In genomic region chr20:33730946-33731692, GRCh38 we compare ENCODE assay signal across 8 cellular contexts. TPM values are rescaled to one million over a fixed set of nuclear protein-coding genes. Genes with fewer than 3 reads are reported as not detected.
DNase-seq lines count a peak whose midpoint lies in the region; ATAC-seq and TF ChIP-seq lines count a peak whose summit lies in the region.

No MANE protein-coding gene starts in this region.

- TF ChIP-seq CTCF in SK-N-SH (IDR thresholded peaks at IDR 0.05) (no peak), astrocyte of the cerebellum (IDR thresholded peaks at IDR 0.05; ENCODE audit: low read depth, low read length, missing control alignments) (no peak), left lung (IDR thresholded peaks at IDR 0.05) (no peak), testis (IDR thresholded peaks at IDR 0.05) (no peak)

- H3K9me3 ChIP-seq in SK-N-SH: peaks cover under 1% of the 10 kb centered on the region; the same call in 1 of the 2 replicates
- peaks cover 0 to 3% of the 10 kb centered on the region in 2 donors for H3K9me3 ChIP-seq in left lung
- no peaks in the 10 kb centered on the region for H3K9me3 ChIP-seq in testis

- H3K9me2 ChIP-seq in SK-N-SH: no peaks in the 10 kb centered on the region

- POLR2A ChIA-PET in SK-N-SH (lab: Yijun Ruan, JAX): interaction anchor here (1.1 kb wide), 1 partner anchor 46 kb away, joined by 3 read pairs; no protein-coding TSS in a partner anchor

- intact Hi-C loops in left lung (cut with DNase I): no loop called here
- intact Hi-C loops in testis (cut with DNase I; ENCODE audit: low total_unique reads): loop anchor here (5.0 kb wide), 1 partner anchor 64 kb away; the partner anchor contains the start of gene ACTL10

- H3K4me3 ChIP-seq in SK-N-SH (ENCODE audit: low read depth in 2 of 2, low read length in 1 of 2) (peak overlapping the region; percentile 46 to 64), astrocyte of the cerebellum (ENCODE audit: low read depth, low read length) (peak overlapping the region; percentile 48), left lung (peak overlapping the region; percentile 43 to 58), testis (peak overlapping the region; percentile 54 to 65)

- no peaks in the 10 kb centered on the region for H3K79me2 ChIP-seq in SK-N-SH (ENCODE audit: insufficient read depth)

- H4K20me1 ChIP-seq in SK-N-SH (ENCODE audit: insufficient read depth): no peaks in the 10 kb centered on the region

- WGBS in SK-N-SH (ENCODE audit: low lambda C conversion rate): 81% methylated on average over 18 of the region's 18 CpGs
- WGBS in testis, 2 donors: 38 to 61% methylated on average over 18 of the region's 18 CpGs

- TF ChIP-seq EP300 in SK-N-SH (IDR thresholded peaks at IDR 0.05; ENCODE audit: borderline replicate concordance in 1 of 2, low read depth in 1 of 2, low read length in 1 of 2): no peak

- peak overlapping the region; percentile 53 for H3K9ac ChIP-seq in SK-N-SH

- no peaks in the 10 kb centered on the region for H3K36me3 ChIP-seq in SK-N-SH (replicated peaks in 1 of 2; ENCODE audit: control insufficient read depth in 1 of 2, insufficient read depth in 2 of 2, low read length in 1 of 2)
- H3K36me3 ChIP-seq in left lung: no peaks in the 10 kb centered on the region
- no peaks in the 10 kb centered on the region for H3K36me3 ChIP-seq in testis (ENCODE audit: low read depth, missing control alignments)

- TF ChIP-seq POLR2A in testis (IDR thresholded peaks at IDR 0.05): no peak

- ATAC-seq in SK-N-SH treated with all-trans-retinoic acid at 6 μM for 48 hours (no peak), left lung (no peak), HG02678 (IDR thresholded peaks at IDR 0.05; ENCODE audit: unreplicated experiment) (no peak), HG02571 (IDR thresholded peaks at IDR 0.05; ENCODE audit: unreplicated experiment) (no peak)

- H3K27ac ChIP-seq in SK-N-SH (ENCODE audit: low read depth in 2 of 2, low read length in 1 of 2) (peak overlapping the region; percentile 44 to 87; a peak in 2 of 4 replicates), left lung (peak overlapping the region; percentile 93 to 94), testis (peak overlapping the region; percentile 84 to 95)

- peaks cover 3% of the 10 kb centered on the region for H3F3A ChIP-seq in SK-N-SH (replicated peaks; ENCODE audit: insufficient read depth)

- in situ Hi-C loops in astrocyte of the cerebellum (cut with HindIII; ENCODE audit: low sequenced_read_pairs): no loop called here

- peak overlapping the region; percentile 53 for H3K4me2 ChIP-seq in SK-N-SH

- peak overlapping the region; percentile 92 for H2AFZ ChIP-seq in SK-N-SH (ENCODE audit: low read depth)

- no peak for TF ChIP-seq RAD21 in SK-N-SH (IDR thresholded peaks at IDR 0.05; ENCODE audit: low read length)

- H3K4me1 ChIP-seq in SK-N-SH (ENCODE audit: control insufficient read depth in 1 of 2, insufficient read depth in 2 of 2, low read depth in 1 of 2, low read length in 1 of 2): peaks cover 10 to 14% of the 10 kb centered on the region in 2 experiments; a peak in 2 of 4 replicates
- H3K4me1 ChIP-seq in left lung: peaks cover 22 to 28% of the 10 kb centered on the region in 2 donors
- peaks cover 12% of the 10 kb centered on the region for H3K4me1 ChIP-seq in testis

- DNase-seq in SK-N-SH (no peak), astrocyte of the cerebellum (ENCODE audit: low read depth) (no peak), left lung (no peak), testis (no peak), globus pallidus (ENCODE audit: low spot score) (no peak)

- H3K27me3 ChIP-seq in SK-N-SH (ENCODE audit: insufficient read depth) (no peaks in the 10 kb centered on the region), left lung (no peaks in the 10 kb centered on the region), testis (no peaks in the 10 kb centered on the region)

- CTCF ChIA-PET in SK-N-SH (lab: Yijun Ruan, JAX): interaction anchor here (0.6 to 2.5 kb wide), 10 partner anchors 46 to 266 kb away, joined by 3 to 18 read pairs (median 4); partner anchors contain the start of gene CHMP4B

TF ChIP-seq in SK-N-SH, 30 proteins besides CTCF, POLR2A, EP300 and RAD21 (continues in another document):
- TF ChIP-seq FOSL2 (IDR thresholded peaks at IDR 0.05; ENCODE audit: borderline replicate concordance, low read depth) (no peak), EZH2phosphoT487 (IDR thresholded peaks at IDR 0.05; ENCODE audit: borderline replicate concordance, low read depth) (no peak), IRF3 (IDR thresholded peaks at IDR 0.05; ENCODE audit: low read depth, low read length) (no peak), RCOR1 (IDR thresholded peaks at IDR 0.05; ENCODE audit: low read length) (no peak)
- TF ChIP-seq, protein P1, sequence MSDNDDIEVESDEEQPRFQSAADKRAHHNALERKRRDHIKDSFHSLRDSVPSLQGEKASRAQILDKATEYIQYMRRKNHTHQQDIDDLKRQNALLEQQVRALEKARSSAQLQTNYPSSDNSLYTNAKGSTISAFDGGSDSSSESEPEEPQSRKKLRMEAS (IDR thresholded peaks at IDR 0.05; ENCODE audit: low read depth): no peak

TF ChIP-seq in SK-N-SH treated with all-trans-retinoic acid at 6 μM for 48 hours, 23 proteins besides CTCF, POLR2A, EP300 and RAD21 (continues in another document):
- TF ChIP-seq ZC3H10 (CRISPR knock-in tag; IDR thresholded peaks at IDR 0.05) (no peak), RARB (CRISPR knock-in tag; IDR thresholded peaks at IDR 0.05) (no peak), ZNF70 (CRISPR knock-in tag; IDR thresholded peaks at IDR 0.05) (no peak), ZNF8 (CRISPR knock-in tag; IDR thresholded peaks at IDR 0.05) (no peak), ARNTL (CRISPR knock-in tag; IDR thresholded peaks at IDR 0.05; ENCODE audit: borderline replicate concordance, low read depth) (no peak), CREB5 (CRISPR knock-in tag; IDR thresholded peaks at IDR 0.05; ENCODE audit: low read depth) (no peak), GLIS3 (CRISPR knock-in tag; IDR thresholded peaks at IDR 0.05) (no peak), SNAI2 (CRISPR knock-in tag; IDR thresholded peaks at IDR 0.05) (no peak), BACH2 (CRISPR knock-in tag; IDR thresholded peaks at IDR 0.05; ENCODE audit: borderline replicate concordance) (no peak), ZNF565 (CRISPR knock-in tag; conservative IDR thresholded peaks at IDR 0.05; ENCODE audit: low read depth) (no peak), OSR1 (CRISPR knock-in tag; IDR thresholded peaks at IDR 0.05) (no peak)
- TF ChIP-seq, protein P2, sequence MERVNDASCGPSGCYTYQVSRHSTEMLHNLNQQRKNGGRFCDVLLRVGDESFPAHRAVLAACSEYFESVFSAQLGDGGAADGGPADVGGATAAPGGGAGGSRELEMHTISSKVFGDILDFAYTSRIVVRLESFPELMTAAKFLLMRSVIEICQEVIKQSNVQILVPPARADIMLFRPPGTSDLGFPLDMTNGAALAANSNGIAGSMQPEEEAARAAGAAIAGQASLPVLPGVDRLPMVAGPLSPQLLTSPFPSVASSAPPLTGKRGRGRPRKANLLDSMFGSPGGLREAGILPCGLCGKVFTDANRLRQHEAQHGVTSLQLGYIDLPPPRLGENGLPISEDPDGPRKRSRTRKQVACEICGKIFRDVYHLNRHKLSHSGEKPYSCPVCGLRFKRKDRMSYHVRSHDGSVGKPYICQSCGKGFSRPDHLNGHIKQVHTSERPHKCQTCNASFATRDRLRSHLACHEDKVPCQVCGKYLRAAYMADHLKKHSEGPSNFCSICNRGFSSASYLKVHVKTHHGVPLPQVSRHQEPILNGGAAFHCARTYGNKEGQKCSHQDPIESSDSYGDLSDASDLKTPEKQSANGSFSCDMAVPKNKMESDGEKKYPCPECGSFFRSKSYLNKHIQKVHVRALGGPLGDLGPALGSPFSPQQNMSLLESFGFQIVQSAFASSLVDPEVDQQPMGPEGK (CRISPR knock-in tag; IDR thresholded peaks at IDR 0.05; ENCODE audit: borderline replicate concordance): no peak

RNA-seq across cellular contexts. Expression of gene ZNF341, which starts 0.7 kb away (rescaled TPM):
- polyA plus RNA-seq in SK-N-SH (2012; rRNA removed): 2.8 and 3.2 TPM in 2 replicates
- polyA plus RNA-seq in SK-N-SH (2012; cell fraction: cytosol; rRNA removed): 1.0 and 1.4 TPM in 2 replicates
- polyA plus RNA-seq in SK-N-SH (2012; cell fraction: nucleus; rRNA removed): 10.4 and 10.9 TPM in 2 replicates
- total RNA-seq in left lung: 1 to 10 TPM; 4.9 to 5.2 TPM
- 1 to 10 TPM; 7.0 to 8.7 TPM for total RNA-seq in testis
- polyA plus RNA-seq in testis (ENCODE audit: insufficient read depth, low read depth, low replicate concordance): 5.5 TPM

RNA-seq across cellular contexts. Expression of gene PXMP4, which starts 11.0 kb away (rescaled TPM):
- polyA plus RNA-seq in SK-N-SH (2012; rRNA removed) (5.6 and 5.7 TPM in 2 replicates), testis (ENCODE audit: insufficient read depth, low read depth, low replicate concordance) (6.8 TPM)
- 2.0 and 3.4 TPM in 2 replicates for polyA plus RNA-seq in SK-N-SH (2012; cell fraction: cytosol; rRNA removed)
- 2.9 and 4.0 TPM in 2 replicates for polyA plus RNA-seq in SK-N-SH (2012; cell fraction: nucleus; rRNA removed)
- total RNA-seq in left lung (10 to 100 TPM; 25.4 to 47.5 TPM), testis (1 to 10 TPM; 4.6 to 5.1 TPM)

RNA-seq across cellular contexts. Expression of gene E2F1, which starts 44.9 kb away (rescaled TPM):
- polyA plus RNA-seq in SK-N-SH (2012; rRNA removed): 12.4 and 15.0 TPM in 2 replicates
- polyA plus RNA-seq in SK-N-SH (2012; cell fraction: cytosol; rRNA removed): 7.9 and 11.4 TPM in 2 replicates
- 32.7 and 45.1 TPM in 2 replicates for polyA plus RNA-seq in SK-N-SH (2012; cell fraction: nucleus; rRNA removed)
- 10 to 100 TPM; 14.2 to 23.6 TPM for total RNA-seq in left lung
- 10 to 100 TPM; 19.9 to 22.8 TPM for total RNA-seq in testis
- 16.9 TPM for polyA plus RNA-seq in testis (ENCODE audit: insufficient read depth, low read depth, low replicate concordance)

RNA-seq across cellular contexts. Expression of gene NECAB3, which starts 56.9 kb away (rescaled TPM):
- polyA plus RNA-seq in SK-N-SH (2012; rRNA removed) (20.1 and 25.1 TPM in 2 replicates), testis (ENCODE audit: insufficient read depth, low read depth, low replicate concordance) (59.7 TPM)
- 5.8 and 10.6 TPM in 2 replicates for polyA plus RNA-seq in SK-N-SH (2012; cell fraction: cytosol; rRNA removed)
- polyA plus RNA-seq in SK-N-SH (2012; cell fraction: nucleus; rRNA removed): 112 and 142 TPM in 2 replicates
- total RNA-seq in left lung (10 to 100 TPM; 53.7 to 72.9 TPM), testis (100 to 1,000 TPM; 106 to 118 TPM)

Comparison
In these comparisons a context has a peak if more than half of its experiments do, and no peak if none do; other contexts are left out.
1. RNA of gene PXMP4, which starts 11.0 kb away (total RNA-seq): 25.4 to 47.5 TPM in left lung; 4.6 to 5.1 TPM in testis; every median in the first group is over 4 times any median in the second.
2. Peak in every context shown above with its lines, with median percentiles within 50 percentile points of each other: H3K27ac ChIP-seq and H3K4me3 ChIP-seq.